Comparison of ENCODE assay signal across 15 cellular contexts in genomic region chr14:75702606-75703261, GRCh38. TPM values are rescaled to one million over a fixed set of nuclear protein-coding genes. Genes with fewer than 3 reads are reported as not detected.
A peak's percentile ranks its signal among the peaks of the same experiment; 100 is the strongest.
DNase-seq lines count a peak whose midpoint lies in the region; ATAC-seq and TF ChIP-seq lines count a peak whose summit lies in the region.
"Had no signal": no experiment of that assay in that cellular context is flagged by ENCODE, and none has a peak within 500 bp of the region (broad histone marks: within the 10 kb centered on the region; RNA-seq: fewer than 3 reads in every experiment).

No MANE protein-coding gene starts in this region.

- no peak overlapping the region for H3K27ac Mint-ChIP-seq in CD14-positive monocyte
- H3K27ac Mint-ChIP-seq: activated naive CD4-positive, alpha-beta T cell treated with anti-CD3 and anti-CD28 coated beads, Interleukin-2, amount 50 U/mL, for 72 hours had no signal

- no peak overlapping the region for H3K23ac ChIP-seq in mesenchymal stem cell (ENCODE audit: low read length in 2 of 2)

- intact Hi-C loops in uterus (cut with DNase I; ENCODE audit: low total_unique reads) = no loop called here
- intact Hi-C loops in CD14-positive monocyte (cut with micrococcal nuclease) = no loop called here

- H3K4me2 ChIP-seq in mesenchymal stem cell (ENCODE audit: low read length, poor library complexity, severe bottlenecking) = no peak overlapping the region

- H3K4me3 ChIP-seq in mesenchymal stem cell (ENCODE audit: insufficient read depth in 1 of 2, low read depth in 1 of 2, low read length in 2 of 2) (no peak overlapping the region), uterus (no peak overlapping the region)
- H3K4me3 ChIP-seq: upper lobe of right lung had no signal

- DNase-seq in NCI-H446 treated with DMSO at 0.1 percent for 48 hours (lab: John Stamatoyannopoulos, UW) = peak; percentile 69
- DNase-seq in fibroblast of gingiva (ENCODE audit: low read depth) = peak; percentile 32
- no peak for DNase-seq in mesenchymal stem cell
- DNase-seq in uterus = peak; percentile 23 to 35
- DNase-seq in CD14-positive monocyte (ENCODE audit: low spot score) = no peak
- DNase-seq: activated CD4-positive, alpha-beta T cell treated with anti-CD3 and anti-CD28 coated beads for 1 hour; EL; erythroblast; NCI-H1694; NCI-H526 treated with DMSO at 0.1 percent for 48 hours; occipital lobe; upper lobe of right lung had no signal

- no peak for TF ChIP-seq CTCF in uterus (IDR thresholded peaks at IDR 0.05)
- TF ChIP-seq CTCF in CD14-positive monocyte (IDR thresholded peaks at IDR 0.05) = no peak

- no peak overlapping the region for H2BK12ac ChIP-seq in mesenchymal stem cell (ENCODE audit: low read length in 2 of 2)

- H2BK5ac ChIP-seq in mesenchymal stem cell (ENCODE audit: low read depth, low read length, poor library complexity, severe bottlenecking) = no peak overlapping the region

- no peak overlapping the region for H2BK120ac ChIP-seq in mesenchymal stem cell (ENCODE audit: low read depth, low read length)

- no peak overlapping the region for H3K4me3 Mint-ChIP-seq in CD14-positive monocyte

- H2AK5ac ChIP-seq in mesenchymal stem cell (ENCODE audit: low read length, severe bottlenecking) = no peak overlapping the region

- no peaks in the 10 kb centered on the region for H3K9me3 Mint-ChIP-seq in CD14-positive monocyte
- H3K9me3 Mint-ChIP-seq: activated naive CD4-positive, alpha-beta T cell treated with anti-CD3 and anti-CD28 coated beads, Interleukin-2, amount 50 U/mL, for 72 hours had no signal

- H3K4me1 Mint-ChIP-seq in CD14-positive monocyte = peaks cover 16% of the 10 kb centered on the region

- H3K18ac ChIP-seq in mesenchymal stem cell (ENCODE audit: low read depth in 1 of 2, low read length in 2 of 2) = no peak overlapping the region

- ATAC-seq in HG02571 (IDR thresholded peaks at IDR 0.05; ENCODE audit: unreplicated experiment) (no peak), HG02642 (IDR thresholded peaks at IDR 0.05; ENCODE audit: poor library complexity, unreplicated experiment) (no peak)
- ATAC-seq: activated naive CD4-positive, alpha-beta T cell treated with anti-CD3 and anti-CD28 coated beads, Interleukin-2, amount 50 U/mL, for 72 hours; upper lobe of right lung had no signal

- no peak for TF ChIP-seq POLR2A in uterus (IDR thresholded peaks at IDR 0.05)

- H2BK15ac ChIP-seq in mesenchymal stem cell (ENCODE audit: low read depth, poor library complexity, severe bottlenecking) = no peak overlapping the region

- no peak overlapping the region for H3K14ac ChIP-seq in mesenchymal stem cell (ENCODE audit: low read length in 2 of 2)

- H3K27me3 ChIP-seq in mesenchymal stem cell (ENCODE audit: control insufficient read depth in 1 of 2, insufficient read depth in 1 of 2, low read length in 2 of 2) = no peaks in the 10 kb centered on the region
- no peaks in the 10 kb centered on the region for H3K27me3 ChIP-seq in uterus
- H3K27me3 ChIP-seq: upper lobe of right lung had no signal

- no peaks in the 10 kb centered on the region for H3K27me3 Mint-ChIP-seq in CD14-positive monocyte (ENCODE audit: low read depth in 3 of 3)

- H3K9me3 ChIP-seq in mesenchymal stem cell (ENCODE audit: control insufficient read depth, low read length) = no peaks in the 10 kb centered on the region
- no peaks in the 10 kb centered on the region for H3K9me3 ChIP-seq in uterus
- H3K9me3 ChIP-seq: upper lobe of right lung had no signal

- H3K36me3 ChIP-seq in mesenchymal stem cell (ENCODE audit: control insufficient read depth in 1 of 2, insufficient read depth in 2 of 2, low read depth in 1 of 2, low read length in 2 of 2) = peaks cover 7 to 58% of the 10 kb centered on the region in 2 experiments
- no peaks in the 10 kb centered on the region for H3K36me3 ChIP-seq in uterus

- no peak overlapping the region for H4K8ac ChIP-seq in mesenchymal stem cell (ENCODE audit: low read length)

- peaks cover 5% of the 10 kb centered on the region for H3K79me1 ChIP-seq in mesenchymal stem cell (replicated peaks; ENCODE audit: low read length, poor library complexity, severe bottlenecking)

- H3K4me1 ChIP-seq in mesenchymal stem cell (ENCODE audit: control insufficient read depth, insufficient read depth, low read depth, low read length) (peaks cover 1% of the 10 kb centered on the region), uterus (no peaks in the 10 kb centered on the region)
- H3K4me1 ChIP-seq: upper lobe of right lung had no signal

- peak overlapping the region; percentile 11 for H3K27ac ChIP-seq in mesenchymal stem cell (ENCODE audit: low read length, poor library complexity, severe bottlenecking)
- peak overlapping the region; percentile 57 to 72 for H3K27ac ChIP-seq in uterus
- H3K27ac ChIP-seq: upper lobe of right lung had no signal

- H3K4ac ChIP-seq in mesenchymal stem cell (ENCODE audit: low read depth in 1 of 2, low read length in 2 of 2) = no peak overlapping the region

- H2AFZ ChIP-seq in mesenchymal stem cell (ENCODE audit: low read depth, low read length) = no peak overlapping the region

- 100% methylated on average over 3 of the region's 4 CpGs for WGBS in mesenchymal stem cell

- no peak overlapping the region for H4K91ac ChIP-seq in mesenchymal stem cell (ENCODE audit: low read length)

- H3K9ac ChIP-seq in mesenchymal stem cell (ENCODE audit: low read length) = peak overlapping the region; percentile 59

- peaks cover 44 to 52% of the 10 kb centered on the region in 2 donors for H3K36me3 Mint-ChIP-seq in CD14-positive monocyte

RNA-seq across cellular contexts. Expression of gene TTLL5, which starts 41.7 kb away (rescaled TPM):
- 18.6 TPM for polyA plus RNA-seq in mesenchymal stem cell (2013, experiment 1 of 2)
- polyA plus RNA-seq in mesenchymal stem cell (2013, experiment 2 of 2) = 17.5 TPM
- total RNA-seq in uterus = 100 to 1,000 TPM in 1 of 4 donors, 10 to 100 TPM in 3; 32.4 to 183 (median 40.6) TPM
- polyA plus RNA-seq in CD14-positive monocyte = 1 to 10 TPM; 4.2 to 4.7 TPM

RNA-seq across cellular contexts. Expression of gene ERG28, which starts 42.1 kb away (rescaled TPM):
- polyA plus RNA-seq in mesenchymal stem cell (2013, experiment 1 of 2) = 84.7 TPM
- 84.6 TPM for polyA plus RNA-seq in mesenchymal stem cell (2013, experiment 2 of 2)
- total RNA-seq in uterus = 10 to 100 TPM in 1 of 4 donors, 1 to 10 TPM in 2, under 1 TPM in 1; 0.26 to 11.2 (median 4.2) TPM
- 1 to 10 TPM; 5.7 to 8.2 TPM for polyA plus RNA-seq in CD14-positive monocyte

Comparison
In these comparisons a context has a peak if more than half of its experiments do, and no peak if none do; other contexts are left out.
1. DNase-seq: peak in NCI-H446 treated with DMSO at 0.1 percent for 48 hours (single experiment), fibroblast of gingiva (single experiment) and uterus (2 of 2); none in mesenchymal stem cell (single experiment) and CD14-positive monocyte (single experiment).